In the genomic region with DNA sequence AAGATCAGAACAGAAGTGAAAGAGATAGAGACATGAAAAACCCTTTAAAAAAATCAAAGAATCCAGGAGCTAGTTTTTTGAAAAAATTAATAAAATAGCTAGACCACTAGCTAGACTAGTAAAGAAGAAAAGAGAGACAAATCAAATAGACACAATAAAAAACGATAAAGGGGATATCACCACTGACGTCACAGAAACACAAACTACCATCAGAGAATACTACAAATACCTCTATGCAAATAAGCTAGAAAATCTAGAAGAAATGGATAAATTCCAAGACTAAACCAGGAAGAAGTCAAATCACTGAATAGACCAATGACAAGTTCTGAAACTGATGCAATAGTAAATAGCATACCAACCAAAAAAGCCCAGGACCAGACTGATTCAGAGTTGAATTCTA, we compare ENCODE assay signal across 27 cellular contexts.
"Had no signal": no experiment of that assay in that cellular context is flagged by ENCODE, and none has a peak within 500 bp of the region (broad histone marks: within the 10 kb centered on the region; RNA-seq: fewer than 3 reads in every experiment).

No MANE protein-coding gene starts in this region.

- H3K4me3 ChIP-seq: colonic mucosa, coronary artery, dorsolateral prefrontal cortex, esophagus muscularis mucosa, esophagus squamous epithelium, gastrocnemius medialis, gastroesophageal sphincter, heart left ventricle, heart right ventricle had no signal

- H3K27me3 ChIP-seq: colonic mucosa, dorsolateral prefrontal cortex, esophagus muscularis mucosa, esophagus squamous epithelium, gastrocnemius medialis, gastroesophageal sphincter, heart left ventricle, heart right ventricle had no signal

- H3K4me1 ChIP-seq: colonic mucosa, esophagus muscularis mucosa, esophagus squamous epithelium, foreskin keratinocyte, gastrocnemius medialis, gastroesophageal sphincter, heart left ventricle, heart right ventricle had no signal

- H3K27ac ChIP-seq: colonic mucosa, coronary artery, dorsolateral prefrontal cortex, epithelial cell of prostate, esophagus muscularis mucosa, esophagus squamous epithelium, foreskin keratinocyte, gastrocnemius medialis, gastroesophageal sphincter, heart left ventricle, heart right ventricle had no signal

- DNase-seq: colonic mucosa; cortex of kidney; dermis blood vessel endothelial cell; dorsolateral prefrontal cortex; effector CD4-positive, alpha-beta T cell; effector CD8-positive, alpha-beta T cell; effector memory CD4-positive, alpha-beta T cell; effector memory CD8-positive, alpha-beta T cell; endodermal cell; erythroblast; esophagus squamous epithelium; foreskin melanocyte; gastrocnemius medialis; glutamatergic neuron; head of caudate nucleus; heart left ventricle; heart right ventricle had no signal

- ATAC-seq: effector memory CD8-positive, alpha-beta T cell; esophagus mucosa; foreskin keratinocyte; gastrocnemius medialis; gastroesophageal sphincter; heart left ventricle; heart right ventricle had no signal

- H3K9me3 ChIP-seq: colonic mucosa, esophagus muscularis mucosa, esophagus squamous epithelium, gastrocnemius medialis, gastroesophageal sphincter, heart right ventricle had no signal

- FAIRE-seq: colon, endometrium, endothelial cell of umbilical vein, frontal cortex had no signal

- H3K36me3 ChIP-seq: colonic mucosa, esophagus muscularis mucosa, esophagus squamous epithelium, gastrocnemius medialis, gastroesophageal sphincter, heart left ventricle, heart right ventricle had no signal
